In genomic region chr21:46229133-46229922, GRCh38 we compare ENCODE assay signal across 8 cellular contexts. TPM values are rescaled to one million over a fixed set of nuclear protein-coding genes. Genes with fewer than 3 reads are reported as not detected.
A peak's percentile ranks its signal among the peaks of the same experiment; 100 is the strongest.
DNase-seq lines count a peak whose midpoint lies in the region; ATAC-seq and TF ChIP-seq lines count a peak whose summit lies in the region.

No MANE protein-coding gene starts in this region.

- H3K27ac ChIP-seq in mammary epithelial cell (ENCODE audit: insufficient read depth, low read depth, low read length), result no peak overlapping the region
- peak overlapping the region in 1 of 3 donors; percentile 25 for H3K27ac ChIP-seq in right lobe of liver
- peak overlapping the region in 2 of 3 donors; percentile 44 to 53 for H3K27ac ChIP-seq in thyroid gland

- DNase-seq in AML-193 (lab: John Stamatoyannopoulos, UW) (peak; percentile 25 to 69), NCI-H82 treated with DMSO at 0.1 percent for 48 hours (lab: John Stamatoyannopoulos, UW; ENCODE audit: unreplicated experiment) (peak; percentile 67), mammary epithelial cell (no peak), right lobe of liver (no peak), thyroid gland (peak; percentile 41 to 58)
- DNase-seq in stimulated activated CD4-positive, alpha-beta T cell treated with anti-CD3 and anti-CD28 coated beads, Interleukin-15, amount 100 ng/mL, for 24 hours, result no peak

- WGBS in mammary epithelial cell (ENCODE audit: low coverage, missing lambda C conversion rate), result 33% methylated on average over 3 of the region's 72 CpGs
- 5% methylated on average over 22 of the region's 72 CpGs for WGBS in right lobe of liver (ENCODE audit: insufficient coverage, low coverage, low lambda C conversion rate, missing lambda C conversion rate)
- WGBS in thyroid gland, 2 donors, result 4 to 10% methylated on average over 22 to 27 of the region's 72 CpGs

- H3K9me3 ChIP-seq in mammary epithelial cell (replicated peaks; ENCODE audit: insufficient read depth, low read length) (no peaks in the 10 kb centered on the region), right lobe of liver (no peaks in the 10 kb centered on the region), thyroid gland (no peaks in the 10 kb centered on the region)

- intact Hi-C loops in mammary epithelial cell (cut with micrococcal nuclease), result loop anchor here (2.0 to 5.0 kb wide), 3 partner anchors 55 to 259 kb away; partner anchors contain the start of genes C21orf58, MCM3AP and PCNT
- intact Hi-C loops in right lobe of liver (cut with DNase I), result no loop called here
- intact Hi-C loops in thyroid gland (cut with DNase I), result loop anchor here (5.0 kb wide), 1 partner anchor 257 kb away; no protein-coding TSS in a partner anchor

- no peaks in the 10 kb centered on the region for H3K27me3 ChIP-seq in mammary epithelial cell (ENCODE audit: insufficient read depth, low read length)
- no peaks in the 10 kb centered on the region for H3K27me3 ChIP-seq in right lobe of liver
- H3K27me3 ChIP-seq in thyroid gland, result no peaks in the 10 kb centered on the region

- peaks cover 75% of the 10 kb centered on the region for H3K79me2 ChIP-seq in mammary epithelial cell (ENCODE audit: insufficient read depth, low read length)

- no TSS peak for BruUV-seq in mammary epithelial cell (replicated peaks; lab: Mats Ljungman, UMichigan)

- H3K9ac ChIP-seq in mammary epithelial cell (ENCODE audit: insufficient read depth, low read length), result peak overlapping the region; percentile 8

- peaks cover 25% of the 10 kb centered on the region for H3K4me1 ChIP-seq in mammary epithelial cell (ENCODE audit: insufficient read depth, low read length)
- H3K4me1 ChIP-seq in right lobe of liver, result peaks cover 0 to 22% (median 6%) of the 10 kb centered on the region in 4 donors
- peaks cover 13 to 18% of the 10 kb centered on the region in 2 donors for H3K4me1 ChIP-seq in thyroid gland

- peak; percentile 33 for ATAC-seq in GM18505 (IDR thresholded peaks at IDR 0.05; ENCODE audit: unreplicated experiment)
- peak; percentile 27 for ATAC-seq in HG03039 (IDR thresholded peaks at IDR 0.05; ENCODE audit: unreplicated experiment)
- ATAC-seq in right lobe of liver, result peak in 3 of 4 donors; percentile 22 to 42 (median 41)

- H4K20me1 ChIP-seq in mammary epithelial cell (ENCODE audit: insufficient read depth, low read length), result peaks cover 8% of the 10 kb centered on the region

- dilution Hi-C loops in mammary epithelial cell (cut with HindIII; ENCODE audit: low sequenced_read_pairs), result no loop called here

- in situ Hi-C loops in mammary epithelial cell (cut with MboI; ENCODE audit: low sequenced_read_pairs in 2 of 2), result no loop called here

- H3K4me2 ChIP-seq in mammary epithelial cell (ENCODE audit: insufficient read depth, low read depth, low read length), result peak overlapping the region; percentile 91

- CTCF ChIA-PET in mammary epithelial cell (lab: Charles Lee; ENCODE audit: low non-redundant PET), result interaction anchor here (0.5 kb wide), 1 partner anchor 442 kb away, joined by 3 read pairs; no protein-coding TSS in a partner anchor

- TF ChIP-seq POLR2A in GM18505 (IDR thresholded peaks at IDR 0.05; ENCODE audit: borderline replicate concordance, extremely low read depth, insufficient read depth, insufficient read length), result peak; percentile 15
- no peak for TF ChIP-seq POLR2A in right lobe of liver (IDR thresholded peaks at IDR 0.05)
- no peak for TF ChIP-seq POLR2A in thyroid gland (IDR thresholded peaks at IDR 0.05)

- peak overlapping the region; percentile 87 for H2AFZ ChIP-seq in mammary epithelial cell (ENCODE audit: low read depth, low read length)

- H3K36me3 ChIP-seq in mammary epithelial cell (ENCODE audit: insufficient read depth, low read length), result peaks cover 13% of the 10 kb centered on the region
- H3K36me3 ChIP-seq in right lobe of liver, result peaks cover 0 to 14% (median 2%) of the 10 kb centered on the region in 4 donors
- peaks cover 4 to 5% of the 10 kb centered on the region in 2 donors for H3K36me3 ChIP-seq in thyroid gland

- TF ChIP-seq CTCF in mammary epithelial cell (conservative IDR thresholded peaks at IDR 0.05 in 1 of 2, IDR thresholded peaks at IDR 0.05 in 1 of 2; ENCODE audit: extremely low read depth in 1 of 2, insufficient read depth in 1 of 2, low read depth in 1 of 2, low read length in 2 of 2) (peak; percentile 6 to 60), right lobe of liver (IDR thresholded peaks at IDR 0.05) (peak; percentile 30 to 60 (median 43)), thyroid gland (IDR thresholded peaks at IDR 0.05) (peak in 5 of 6 experiments; percentile 19 to 78 (median 26))

- peak overlapping the region; percentile 63 to 75 (median 67) for H3K4me3 ChIP-seq in mammary epithelial cell (replicated peaks in 1 of 3; ENCODE audit: insufficient read depth in 1 of 3, low read depth in 2 of 3, low read length in 3 of 3)
- H3K4me3 ChIP-seq in right lobe of liver, result peak overlapping the region; percentile 53 to 59 (median 53)
- peak overlapping the region; percentile 71 to 94 (median 81) for H3K4me3 ChIP-seq in thyroid gland (replicated peaks in 1 of 3)

RNA-seq across cellular contexts. Expression of gene LSS, which starts 0.8 kb away (rescaled TPM):
- total RNA-seq in mammary epithelial cell, result 100 to 1,000 TPM in 1 of 2 donors, 10 to 100 TPM in 1; 69.2 to 126 TPM
- polyA plus RNA-seq in mammary epithelial cell, result 114 TPM
- 174 TPM for polyA minus RNA-seq in mammary epithelial cell
- 100 to 1,000 TPM in 1 of 6 experiments, 10 to 100 TPM in 5; 37.0 to 103 (median 59.6) TPM for total RNA-seq in right lobe of liver
- total RNA-seq in thyroid gland, result 10 to 100 TPM; 31.4 to 57.7 (median 42.0) TPM

RNA-seq across cellular contexts. Expression of gene SPATC1L, which starts 45.1 kb away (rescaled TPM):
- total RNA-seq in mammary epithelial cell (1 to 10 TPM in 1 of 2 donors, under 1 TPM in 1; 0.26 to 5.0 TPM), right lobe of liver (1 to 10 TPM in 1 of 6 experiments, under 1 TPM in 3, not detected in 2; 0.31 to 1.7 (median 0.51) TPM), thyroid gland (1 to 10 TPM; 3.5 to 9.0 (median 5.8) TPM)
- polyA plus RNA-seq in mammary epithelial cell, result 6.2 TPM
- polyA minus RNA-seq in mammary epithelial cell, result 6.0 TPM

RNA-seq across cellular contexts. Expression of gene MCM3AP, which starts 56.1 kb away (rescaled TPM):
- 10 to 100 TPM; 57.2 to 88.8 TPM for total RNA-seq in mammary epithelial cell
- 45.5 TPM for polyA plus RNA-seq in mammary epithelial cell
- 78.6 TPM for polyA minus RNA-seq in mammary epithelial cell
- 10 to 100 TPM; 34.4 to 44.6 (median 40.7) TPM for total RNA-seq in right lobe of liver
- total RNA-seq in thyroid gland, result 100 to 1,000 TPM in 1 of 4 donors, 10 to 100 TPM in 3; 65.7 to 116 (median 81.0) TPM

RNA-seq across cellular contexts. Expression of gene YBEY, which starts 56.8 kb away (rescaled TPM):
- total RNA-seq in mammary epithelial cell (10 to 100 TPM in 1 of 2 donors, 1 to 10 TPM in 1; 9.0 to 12.3 TPM), right lobe of liver (10 to 100 TPM in 2 of 6 experiments, 1 to 10 TPM in 4; 6.3 to 16.0 (median 7.3) TPM), thyroid gland (10 to 100 TPM; 12.6 to 25.4 (median 21.0) TPM)
- polyA plus RNA-seq in mammary epithelial cell, result 10.4 TPM
- 5.1 TPM for polyA minus RNA-seq in mammary epithelial cell

Comparison
In these comparisons a context has a peak if more than half of its experiments do, and no peak if none do; other contexts are left out.
1. DNase-seq: peak in AML-193 (2 of 2), NCI-H82 treated with DMSO at 0.1 percent for 48 hours (single experiment) and thyroid gland (2 of 2); none in mammary epithelial cell (single experiment), right lobe of liver (0 of 3) and stimulated activated CD4-positive, alpha-beta T cell treated with anti-CD3 and anti-CD28 coated beads, Interleukin-15, amount 100 ng/mL, for 24 hours (single experiment).
2. intact Hi-C loops: an anchor here in mammary epithelial cell (2.0 to 5.0 kb wide) and thyroid gland (5.0 kb wide); none called in right lobe of liver.
3. Peak in every context shown above with its lines, with median percentiles within 50 percentile points of each other: ATAC-seq, H3K4me3 ChIP-seq and CTCF ChIP-seq.